8 cellular contexts compared by ENCODE assay signal in genomic region chr1:21251773-21252471, GRCh38. TPM values are rescaled to one million over a fixed set of nuclear protein-coding genes. Genes with fewer than 3 reads are reported as not detected.
A peak's percentile ranks its signal among the peaks of the same experiment; 100 is the strongest.
DNase-seq lines count a peak whose midpoint lies in the region; ATAC-seq, FAIRE-seq and TF ChIP-seq lines count a peak whose summit lies in the region.

No MANE protein-coding gene starts in this region.

- H3K4me1 Mint-ChIP-seq in endothelial cell (ENCODE audit: unreplicated experiment) (peaks cover 16% of the 10 kb centered on the region), CD14-positive monocyte (peaks cover 7% of the 10 kb centered on the region)

- H3K4me3 Mint-ChIP-seq in endothelial cell (ENCODE audit: unreplicated experiment) (peak overlapping the region; percentile 38), CD14-positive monocyte (peak overlapping the region in 1 of 2 donors; percentile 28)

- no peak for TF ChIP-seq CTCF in endothelial cell (IDR thresholded peaks at IDR 0.05; ENCODE audit: unreplicated experiment)
- no peak for TF ChIP-seq CTCF in omental fat pad (IDR thresholded peaks at IDR 0.05)
- no peak for TF ChIP-seq CTCF in CD14-positive monocyte (IDR thresholded peaks at IDR 0.05)

- DNase-seq in Daoy (ENCODE audit: low read depth) (peak; percentile 83), RCC 7860 (ENCODE audit: low spot score) (peak; percentile 92), endothelial cell (ENCODE audit: low spot score) (no peak), omental fat pad (ENCODE audit: low spot score) (no peak), NCI-H774 (lab: John Stamatoyannopoulos, UW) (no peak), CD14-positive monocyte (ENCODE audit: low spot score) (no peak)

- peak; percentile 71 for ATAC-seq in omental fat pad (ENCODE audit: low FRiP score)
- no peak for ATAC-seq in HG03354 (IDR thresholded peaks at IDR 0.05; ENCODE audit: poor library complexity, severe bottlenecking, unreplicated experiment)
- no peak for ATAC-seq in HG02588 (IDR thresholded peaks at IDR 0.05; ENCODE audit: unreplicated experiment)

- H3K27ac Mint-ChIP-seq in endothelial cell (ENCODE audit: unreplicated experiment) (peak overlapping the region; percentile 64), CD14-positive monocyte (no peak overlapping the region)

- FAIRE-seq in RCC 7860 (lab: Jason Lieb, UNC) = peak; percentile 83

- intact Hi-C loops in CD14-positive monocyte (cut with micrococcal nuclease) = no loop called here

- H3K36me3 Mint-ChIP-seq in endothelial cell (ENCODE audit: low read depth, unreplicated experiment) (peaks cover 45% of the 10 kb centered on the region), CD14-positive monocyte (peaks cover 71 to 93% of the 10 kb centered on the region in 2 donors)

- H3K27me3 Mint-ChIP-seq in endothelial cell (ENCODE audit: unreplicated experiment) (peaks cover 2% of the 10 kb centered on the region), CD14-positive monocyte (ENCODE audit: low read depth in 3 of 3) (peaks cover 5 to 45% (median 27%) of the 10 kb centered on the region in 3 donors)

- H3K9me3 Mint-ChIP-seq in endothelial cell (ENCODE audit: unreplicated experiment) (no peaks in the 10 kb centered on the region), CD14-positive monocyte (peaks cover 0 to 8% (median 0%) of the 10 kb centered on the region in 7 donors)

RNA-seq across cellular contexts. Expression of gene ECE1, which starts 38.3 kb away (rescaled TPM):
- 59.8 and 69.8 TPM in 2 replicates for total RNA-seq in Daoy (2014; rRNA removed; shearing (Covaris generic))
- total RNA-seq in endothelial cell (ENCODE audit: unreplicated experiment) (328 TPM), omental fat pad (100 to 1,000 TPM in 2 of 4 donors, 10 to 100 TPM in 2; 43.5 to 158 (median 114) TPM)
- 10 to 100 TPM; 10.6 to 23.3 TPM for polyA plus RNA-seq in CD14-positive monocyte

Comparison
In these comparisons a context has a peak if more than half of its experiments do, and no peak if none do; other contexts are left out.
1. DNase-seq: peak in Daoy (single experiment) and RCC 7860 (single experiment); none in endothelial cell (single experiment), omental fat pad (single experiment), NCI-H774 (single experiment) and CD14-positive monocyte (single experiment).